In genomic region chr11:35138606-35138948, GRCh38 we compare ENCODE assay signal across 8 cellular contexts. TPM values are rescaled to one million over a fixed set of nuclear protein-coding genes. Genes with fewer than 3 reads are reported as not detected.
A peak's percentile ranks its signal among the peaks of the same experiment; 100 is the strongest.
DNase-seq lines count a peak whose midpoint lies in the region; ATAC-seq, FAIRE-seq and TF ChIP-seq lines count a peak whose summit lies in the region.

No MANE protein-coding gene starts in this region.

- no peak for TF ChIP-seq EP300 in ovary (IDR thresholded peaks at IDR 0.05)

- peaks cover 0 to 30% (median 15%) of the 10 kb centered on the region in 4 donors for H3K4me1 ChIP-seq in Peyer's patch
- H3K4me1 ChIP-seq in esophagus (ENCODE audit: control insufficient read depth in 2 of 2, insufficient read depth in 2 of 2, low read length in 1 of 2) = peaks cover 0 to 8% of the 10 kb centered on the region in 2 donors
- H3K4me1 ChIP-seq in ovary (ENCODE audit: insufficient read depth) = peaks cover 4% of the 10 kb centered on the region

- peak overlapping the region; percentile 91 to 96 (median 93) for H3K27ac ChIP-seq in Peyer's patch
- peak overlapping the region; percentile 93 to 96 for H3K27ac ChIP-seq in esophagus (ENCODE audit: low read depth in 2 of 2, low read length in 1 of 2)
- H3K27ac ChIP-seq in ovary = no peak overlapping the region
- no peak overlapping the region for H3K27ac ChIP-seq in caudate nucleus (ENCODE audit: low read depth, low read length)

- H3K4me3 Mint-ChIP-seq in Calu3 (ENCODE audit: low read depth, unreplicated experiment) = peak overlapping the region; percentile 87

- H3K27ac Mint-ChIP-seq in Calu3 (ENCODE audit: unreplicated experiment) = peak overlapping the region; percentile 65

- H3K4me3 ChIP-seq in Peyer's patch (peak overlapping the region; percentile 65 to 86 (median 78)), esophagus (ENCODE audit: low read depth in 1 of 2, low read length in 2 of 2) (peak overlapping the region; percentile 86 to 95), ovary (peak overlapping the region; percentile 88)

- TF ChIP-seq CTCF in Calu3 (IDR thresholded peaks at IDR 0.05; ENCODE audit: unreplicated experiment) = no peak
- no peak for TF ChIP-seq CTCF in Peyer's patch (IDR thresholded peaks at IDR 0.05)
- TF ChIP-seq CTCF in ovary (IDR thresholded peaks at IDR 0.05) = no peak

- no TSS peak for BruUV-seq in Calu3 (replicated peaks; lab: Mats Ljungman, UMichigan)

- no peaks in the 10 kb centered on the region for H3K9me3 Mint-ChIP-seq in Calu3 (ENCODE audit: low read depth, unreplicated experiment)

- H3K36me3 ChIP-seq in Peyer's patch (no peaks in the 10 kb centered on the region), esophagus (ENCODE audit: control insufficient read depth in 2 of 2, insufficient read depth in 2 of 2, low read length in 1 of 2) (no peaks in the 10 kb centered on the region), ovary (no peaks in the 10 kb centered on the region)

- H3K27me3 Mint-ChIP-seq in Calu3 (ENCODE audit: unreplicated experiment) = no peaks in the 10 kb centered on the region

- peaks cover 47% of the 10 kb centered on the region for H3K36me3 Mint-ChIP-seq in Calu3 (ENCODE audit: insufficient read depth, unreplicated experiment)

- CTCF ChIA-PET in Calu3 (lab: Charles Lee) = interaction anchor here (5.0 kb wide), 1 partner anchor 130 kb away, joined by 26 read pairs; no protein-coding TSS in a partner anchor

- WGBS in esophagus, 2 donors = 8 to 10% methylated on average over 16 of the region's 16 CpGs
- 9 to 13% (median 11%) methylated on average over 10 to 16 of the region's 16 CpGs for WGBS in ovary, 3 donors

- intact Hi-C loops in Calu3 (cut with micrococcal nuclease; ENCODE audit: unreplicated experiment) = no loop called here
- intact Hi-C loops in ovary (cut with DNase I) = no loop called here

- no peak for TF ChIP-seq POLR2A in Peyer's patch (IDR thresholded peaks at IDR 0.05)
- TF ChIP-seq POLR2A in ovary (IDR thresholded peaks at IDR 0.05) = no peak
- no peak for TF ChIP-seq POLR2A in GM12891 (IDR thresholded peaks at IDR 0.05; ENCODE audit: low read depth, low read length)

- H3K9me3 ChIP-seq in Peyer's patch (no peaks in the 10 kb centered on the region), esophagus (ENCODE audit: control insufficient read depth in 2 of 2, insufficient read depth in 1 of 2, low read depth in 1 of 2, low read length in 1 of 2) (no peaks in the 10 kb centered on the region), ovary (no peaks in the 10 kb centered on the region)

- peaks cover 54% of the 10 kb centered on the region for H3K4me1 Mint-ChIP-seq in Calu3 (ENCODE audit: low read depth, unreplicated experiment)

- FAIRE-seq in GM12891 (lab: Jason Lieb, UNC) = no peak

- DNase-seq in Calu3 = no peak
- no peak for DNase-seq in Peyer's patch
- DNase-seq in ovary = peak in 1 of 5 donors; percentile 41
- no peak for DNase-seq in GM12891 (ENCODE audit: insufficient read length, low spot score)
- no peak for DNase-seq in HPDE6-E6E7 (ENCODE audit: extremely low spot score)
- DNase-seq in caudate nucleus (lab: John Stamatoyannopoulos, UW) = no peak

- H3K27me3 ChIP-seq in Peyer's patch (no peaks in the 10 kb centered on the region), esophagus (ENCODE audit: control insufficient read depth in 1 of 2, insufficient read depth in 2 of 2, low read length in 2 of 2) (no peaks in the 10 kb centered on the region), ovary (no peaks in the 10 kb centered on the region)

- no peak for ATAC-seq in GM18868 (IDR thresholded peaks at IDR 0.05; ENCODE audit: unreplicated experiment)

TF ChIP-seq in GM12891, 5 proteins besides CTCF, POLR2A, EP300 and RAD21:
- no peak for TF ChIP-seq TAF1 (IDR thresholded peaks at IDR 0.05; ENCODE audit: low read depth, low read length)
- no peak for TF ChIP-seq SPI1 (IDR thresholded peaks at IDR 0.05; ENCODE audit: low read depth, low read length)
- TF ChIP-seq PAX5 (IDR thresholded peaks at IDR 0.05; ENCODE audit: insufficient read depth, low read length, severe bottlenecking) = no peak
- no peak for TF ChIP-seq POLR2AphosphoS5 (IDR thresholded peaks at IDR 0.05; ENCODE audit: low read depth, low read length)

RNA-seq across cellular contexts. Expression of gene CD44, which starts 0.4 kb away (rescaled TPM):
- total RNA-seq in Calu3 (2022) (1,189 and 1,365 TPM in 2 replicates), Peyer's patch (100 to 1,000 TPM in 3 of 4 donors, 10 to 100 TPM in 1; 71.6 to 412 (median 130) TPM), ovary (10 to 100 TPM; 16.5 to 62.1 (median 26.0) TPM)
- polyA plus RNA-seq in esophagus (100 to 1,000 TPM; 130 to 161 TPM), ovary (100 to 1,000 TPM in 1 of 2 donors, 1 to 10 TPM in 1; 8.3 to 330 TPM)
- polyA plus RNA-seq in GM12891 (2012; ENCODE audit: low read depth, missing spikeins) = 726 TPM

Comparison
In these comparisons a context has a peak if more than half of its experiments do, and no peak if none do; other contexts are left out.
1. H3K27ac ChIP-seq: peak in Peyer's patch (4 of 4) and esophagus (2 of 2); none in ovary (0 of 2) and caudate nucleus (single experiment).
2. Peak in every context shown above with its lines, with median percentiles within 50 percentile points of each other: H3K4me3 ChIP-seq.